ENCODE assay signal across 9 cellular contexts in genomic region chr7:25852249-25852994, GRCh38.
DNase-seq lines count a peak whose midpoint lies in the region; TF ChIP-seq lines count a peak whose summit lies in the region.
"Had no signal": no experiment of that assay in that cellular context is flagged by ENCODE, and none has a peak within 500 bp of the region (broad histone marks: within the 10 kb centered on the region; RNA-seq: fewer than 3 reads in every experiment).

No MANE protein-coding gene starts in this region.

- H3K79me2 ChIP-seq in DOHH2 (ENCODE audit: control insufficient read depth, low read length) (no peaks in the 10 kb centered on the region), fibroblast of lung (ENCODE audit: control insufficient read depth, insufficient read depth, low read length) (no peaks in the 10 kb centered on the region), trophoblast cell (ENCODE audit: control insufficient read depth, insufficient read depth, low read length, poor library complexity) (peaks cover 21% of the 10 kb centered on the region)

- H4K8ac ChIP-seq in trophoblast cell (ENCODE audit: low read depth, low read length), result peak overlapping the region; percentile 100

- DNase-seq in NT2/D1 (ENCODE audit: low read depth, low spot score) (no peak), fibroblast of lung (ENCODE audit: low read depth in 2 of 2) (peak in 1 of 2 donors; percentile 31), trophoblast cell (peak; percentile 10 to 60), midbrain (lab: John Stamatoyannopoulos, UW) (no peak), OCI-M2 (lab: John Stamatoyannopoulos, UW; ENCODE audit: unreplicated experiment) (no peak), NCI-H2081 treated with DMSO at 0.1 percent for 48 hours (lab: John Stamatoyannopoulos, UW) (no peak), C1 segment of cervical spinal cord (lab: John Stamatoyannopoulos, UW) (no peak)

- H3K9me3 ChIP-seq in DOHH2 (ENCODE audit: control insufficient read depth, insufficient read depth, low read length) (peaks cover 4% of the 10 kb centered on the region), NT2/D1 (ENCODE audit: insufficient read depth, low read length) (no peaks in the 10 kb centered on the region), fibroblast of lung (ENCODE audit: control insufficient read depth, insufficient read depth, low read depth, low read length) (no peaks in the 10 kb centered on the region), trophoblast cell (ENCODE audit: insufficient read depth, low read depth, low read length) (no peaks in the 10 kb centered on the region)
- H3K9me3 ChIP-seq: prostate gland had no signal

- no peaks in the 10 kb centered on the region for H3K9me2 ChIP-seq in DOHH2 (replicated peaks; ENCODE audit: control insufficient read depth, low read length)

- H3K4me1 ChIP-seq in DOHH2 (ENCODE audit: control insufficient read depth, low read length) (peaks cover 19% of the 10 kb centered on the region), NT2/D1 (ENCODE audit: insufficient read depth, insufficient read length) (no peaks in the 10 kb centered on the region), fibroblast of lung (ENCODE audit: control insufficient read depth, extremely low read depth, insufficient read depth, low read length) (peaks cover 25% of the 10 kb centered on the region), trophoblast cell (ENCODE audit: control insufficient read depth in 1 of 2, insufficient read depth in 2 of 2, low read length in 2 of 2) (peaks cover 24 to 39% of the 10 kb centered on the region in 2 experiments)

- peak overlapping the region; percentile 98 for H4K12ac ChIP-seq in trophoblast cell (ENCODE audit: low read depth, low read length)

- H2AK5ac ChIP-seq in trophoblast cell (ENCODE audit: low read length), result peak overlapping the region; percentile 100

- peak overlapping the region; percentile 100 for H2BK120ac ChIP-seq in trophoblast cell (ENCODE audit: insufficient read depth, low read length, poor library complexity)

- H4K20me1 ChIP-seq in DOHH2 (ENCODE audit: control insufficient read depth, insufficient read depth, low read depth, low read length) (no peaks in the 10 kb centered on the region), fibroblast of lung (ENCODE audit: control insufficient read depth, extremely low read depth, insufficient read depth, low read length) (no peaks in the 10 kb centered on the region)

- H3K36me3 ChIP-seq in DOHH2 (ENCODE audit: control insufficient read depth, low read length) (no peaks in the 10 kb centered on the region), NT2/D1 (ENCODE audit: insufficient read depth, insufficient read length, low read length) (no peaks in the 10 kb centered on the region), fibroblast of lung (ENCODE audit: control insufficient read depth, insufficient read depth, low read length) (no peaks in the 10 kb centered on the region), trophoblast cell (ENCODE audit: control insufficient read depth in 1 of 2, insufficient read depth in 2 of 2, low read length in 2 of 2) (no peaks in the 10 kb centered on the region)
- H3K36me3 ChIP-seq: prostate gland had no signal

- H3K79me1 ChIP-seq in trophoblast cell (ENCODE audit: low read length), result peaks cover 62% of the 10 kb centered on the region

- H3K27ac ChIP-seq in DOHH2 (ENCODE audit: low read depth, low read length) (no peak overlapping the region), fibroblast of lung (ENCODE audit: insufficient read depth, low read length) (no peak overlapping the region), trophoblast cell (ENCODE audit: low read depth, low read length) (peak overlapping the region; percentile 100)

- H2BK5ac ChIP-seq in trophoblast cell (ENCODE audit: low read depth, low read length, poor library complexity), result peak overlapping the region; percentile 100

- H3K14ac ChIP-seq in trophoblast cell (ENCODE audit: low read length), result peak overlapping the region; percentile 100

- H3K27me3 ChIP-seq in DOHH2 (ENCODE audit: control insufficient read depth, low read length) (peaks cover 34% of the 10 kb centered on the region), NT2/D1 (ENCODE audit: insufficient read depth, insufficient read length) (peaks cover 43% of the 10 kb centered on the region), fibroblast of lung (ENCODE audit: control insufficient read depth, insufficient read depth, low read length) (no peaks in the 10 kb centered on the region), trophoblast cell (ENCODE audit: insufficient read depth, low read length) (no peaks in the 10 kb centered on the region)

- H2BK12ac ChIP-seq in trophoblast cell (ENCODE audit: low read length), result peak overlapping the region; percentile 100

- H3K4me2 ChIP-seq in DOHH2 (ENCODE audit: low read length) (peak overlapping the region; percentile 45), fibroblast of lung (ENCODE audit: extremely low read depth, insufficient read depth, low read length) (peak overlapping the region; percentile 38), trophoblast cell (ENCODE audit: low read length) (peak overlapping the region; percentile 42)

- TF ChIP-seq CTCF in DOHH2 (IDR thresholded peaks at IDR 0.05; ENCODE audit: low read depth, low read length, poor library complexity, severe bottlenecking), result no peak
- no peak for TF ChIP-seq CTCF in fibroblast of lung (conservative IDR thresholded peaks at IDR 0.05 in 1 of 2, IDR thresholded peaks at IDR 0.05 in 1 of 2; ENCODE audit: low read depth in 1 of 2, low read length in 2 of 2)

- H3K18ac ChIP-seq in trophoblast cell (ENCODE audit: low read length), result peak overlapping the region; percentile 100

- H3K9ac ChIP-seq in NT2/D1 (ENCODE audit: insufficient read length, low read depth) (peak overlapping the region; percentile 58), fibroblast of lung (ENCODE audit: insufficient read depth, low read length) (peak overlapping the region; percentile 33), trophoblast cell (ENCODE audit: low read length) (peak overlapping the region; percentile 92)

- peak overlapping the region; percentile 99 for H3K4ac ChIP-seq in trophoblast cell (ENCODE audit: low read depth, low read length)

- peak overlapping the region; percentile 56 for H2AFZ ChIP-seq in fibroblast of lung (ENCODE audit: low read length)
- peak overlapping the region; percentile 83 for H2AFZ ChIP-seq in trophoblast cell (ENCODE audit: insufficient read depth, low read length, poor library complexity)

- H3K4me3 ChIP-seq in DOHH2 (ENCODE audit: low read length) (peak overlapping the region; percentile 33), NT2/D1 (ENCODE audit: insufficient read length, low read depth) (peak overlapping the region; percentile 43), fibroblast of lung (replicated peaks in 1 of 4; ENCODE audit: control extremely low read depth in 1 of 4, insufficient read depth in 1 of 4, low read depth in 3 of 4, low read length in 4 of 4) (no peak overlapping the region), trophoblast cell (ENCODE audit: low read depth, low read length) (peak overlapping the region; percentile 29)

- H4K91ac ChIP-seq in trophoblast cell (ENCODE audit: low read depth, low read length), result peak overlapping the region; percentile 100

- peaks cover 8% of the 10 kb centered on the region for H3F3A ChIP-seq in DOHH2 (ENCODE audit: control insufficient read depth, insufficient read depth)

- no CpG with 5 or more reads among the region's 78 CpGs for WGBS in trophoblast cell (ENCODE audit: extremely low coverage, insufficient coverage, insufficient read length)

- no peak overlapping the region for H3K23ac ChIP-seq in trophoblast cell (ENCODE audit: low read length)

Comparison
In these comparisons a context has a peak if more than half of its experiments do, and no peak if none do; other contexts are left out.
1. H3K4me3 ChIP-seq: peak in DOHH2 (single experiment), NT2/D1 (single experiment) and trophoblast cell (single experiment); none in fibroblast of lung (0 of 4).
2. DNase-seq: peak in trophoblast cell (2 of 2); none in NT2/D1 (single experiment), midbrain (single experiment), OCI-M2 (single experiment), NCI-H2081 treated with DMSO at 0.1 percent for 48 hours (single experiment) and C1 segment of cervical spinal cord (0 of 14).
3. H3K9ac ChIP-seq: peak in every context shown above with its lines; median percentile 92 in trophoblast cell; 58 in NT2/D1; 33 in fibroblast of lung.
4. Peak in every context shown above with its lines, with median percentiles within 50 percentile points of each other: H3K4me2 ChIP-seq.